Comparison of ENCODE assay signal across 1 cellular context in genomic region chr2:44167908-44168683, GRCh38.
TF ChIP-seq lines count a peak whose summit lies in the region.

No MANE protein-coding gene starts in this region.

TF ChIP-seq in liver, 16 proteins besides CTCF, POLR2A, EP300 and RAD21 (continued from another document):
- TF ChIP-seq REST (IDR thresholded peaks at IDR 0.05): no peak
- no peak for TF ChIP-seq FOXA2 (IDR thresholded peaks at IDR 0.05)
